Comparison of ENCODE assay signal across 1 cellular context in the genomic region with DNA sequence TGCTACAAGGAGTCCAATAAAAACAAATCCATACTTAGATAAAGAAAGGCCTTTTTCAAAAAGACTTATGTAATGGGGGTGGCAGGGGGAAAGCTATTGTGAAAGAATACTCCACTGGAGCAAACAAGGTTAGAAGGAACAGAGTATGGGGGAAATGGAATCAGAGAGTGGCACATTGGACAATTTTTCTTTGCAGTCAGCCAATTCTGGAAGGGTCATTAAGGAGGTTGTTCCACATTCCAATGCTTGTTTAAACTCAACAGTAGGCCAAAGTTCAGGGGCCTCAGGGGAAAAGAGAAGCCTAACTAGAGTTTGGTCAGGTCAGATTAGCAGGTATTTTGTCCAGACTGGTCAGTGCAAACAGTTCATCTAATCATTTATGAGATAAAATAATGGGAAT.
TF ChIP-seq lines count a peak whose summit lies in the region.

No MANE protein-coding gene starts in this region.

TF ChIP-seq in HepG2, 621 proteins besides CTCF, POLR2A, EP300 and RAD21 (continued from another document and continues in another):
- TF ChIP-seq, protein P1, sequence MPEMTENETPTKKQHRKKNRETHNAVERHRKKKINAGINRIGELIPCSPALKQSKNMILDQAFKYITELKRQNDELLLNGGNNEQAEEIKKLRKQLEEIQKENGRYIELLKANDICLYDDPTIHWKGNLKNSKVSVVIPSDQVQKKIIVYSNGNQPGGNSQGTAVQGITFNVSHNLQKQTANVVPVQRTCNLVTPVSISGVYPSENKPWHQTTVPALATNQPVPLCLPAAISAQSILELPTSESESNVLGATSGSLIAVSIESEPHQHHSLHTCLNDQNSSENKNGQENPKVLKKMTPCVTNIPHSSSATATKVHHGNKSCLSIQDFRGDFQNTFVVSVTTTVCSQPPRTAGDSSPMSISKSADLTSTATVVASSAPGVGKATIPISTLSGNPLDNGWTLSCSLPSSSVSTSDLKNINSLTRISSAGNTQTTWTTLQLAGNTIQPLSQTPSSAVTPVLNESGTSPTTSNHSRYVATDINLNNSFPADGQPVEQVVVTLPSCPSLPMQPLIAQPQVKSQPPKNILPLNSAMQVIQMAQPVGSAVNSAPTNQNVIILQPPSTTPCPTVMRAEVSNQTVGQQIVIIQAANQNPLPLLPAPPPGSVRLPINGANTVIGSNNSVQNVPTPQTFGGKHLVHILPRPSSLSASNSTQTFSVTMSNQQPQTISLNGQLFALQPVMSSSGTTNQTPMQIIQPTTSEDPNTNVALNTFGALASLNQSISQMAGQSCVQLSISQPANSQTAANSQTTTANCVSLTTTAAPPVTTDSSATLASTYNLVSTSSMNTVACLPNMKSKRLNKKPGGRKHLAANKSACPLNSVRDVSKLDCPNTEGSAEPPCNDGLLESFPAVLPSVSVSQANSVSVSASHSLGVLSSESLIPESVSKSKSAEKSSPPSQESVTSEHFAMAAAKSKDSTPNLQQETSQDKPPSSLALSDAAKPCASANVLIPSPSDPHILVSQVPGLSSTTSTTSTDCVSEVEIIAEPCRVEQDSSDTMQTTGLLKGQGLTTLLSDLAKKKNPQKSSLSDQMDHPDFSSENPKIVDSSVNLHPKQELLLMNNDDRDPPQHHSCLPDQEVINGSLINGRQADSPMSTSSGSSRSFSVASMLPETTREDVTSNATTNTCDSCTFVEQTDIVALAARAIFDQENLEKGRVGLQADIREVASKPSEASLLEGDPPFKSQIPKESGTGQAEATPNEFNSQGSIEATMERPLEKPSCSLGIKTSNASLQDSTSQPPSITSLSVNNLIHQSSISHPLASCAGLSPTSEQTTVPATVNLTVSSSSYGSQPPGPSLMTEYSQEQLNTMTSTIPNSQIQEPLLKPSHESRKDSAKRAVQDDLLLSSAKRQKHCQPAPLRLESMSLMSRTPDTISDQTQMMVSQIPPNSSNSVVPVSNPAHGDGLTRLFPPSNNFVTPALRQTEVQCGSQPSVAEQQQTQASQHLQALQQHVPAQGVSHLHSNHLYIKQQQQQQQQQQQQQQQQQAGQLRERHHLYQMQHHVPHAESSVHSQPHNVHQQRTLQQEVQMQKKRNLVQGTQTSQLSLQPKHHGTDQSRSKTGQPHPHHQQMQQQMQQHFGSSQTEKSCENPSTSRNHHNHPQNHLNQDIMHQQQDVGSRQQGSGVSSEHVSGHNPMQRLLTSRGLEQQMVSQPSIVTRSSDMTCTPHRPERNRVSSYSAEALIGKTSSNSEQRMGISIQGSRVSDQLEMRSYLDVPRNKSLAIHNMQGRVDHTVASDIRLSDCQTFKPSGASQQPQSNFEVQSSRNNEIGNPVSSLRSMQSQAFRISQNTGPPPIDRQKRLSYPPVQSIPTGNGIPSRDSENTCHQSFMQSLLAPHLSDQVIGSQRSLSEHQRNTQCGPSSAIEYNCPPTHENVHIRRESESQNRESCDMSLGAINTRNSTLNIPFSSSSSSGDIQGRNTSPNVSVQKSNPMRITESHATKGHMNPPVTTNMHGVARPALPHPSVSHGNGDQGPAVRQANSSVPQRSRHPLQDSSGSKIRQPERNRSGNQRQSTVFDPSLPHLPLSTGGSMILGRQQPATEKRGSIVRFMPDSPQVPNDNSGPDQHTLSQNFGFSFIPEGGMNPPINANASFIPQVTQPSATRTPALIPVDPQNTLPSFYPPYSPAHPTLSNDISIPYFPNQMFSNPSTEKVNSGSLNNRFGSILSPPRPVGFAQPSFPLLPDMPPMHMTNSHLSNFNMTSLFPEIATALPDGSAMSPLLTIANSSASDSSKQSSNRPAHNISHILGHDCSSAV (CRISPR knock-in tag; IDR thresholded peaks at IDR 0.05; ENCODE audit: borderline replicate concordance) = no peak
- no peak for TF ChIP-seq NR3C1 (CRISPR knock-in tag; IDR thresholded peaks at IDR 0.05)
- TF ChIP-seq ISX (CRISPR knock-in tag; conservative IDR thresholded peaks at IDR 0.05) = no peak
- TF ChIP-seq, protein P2, sequence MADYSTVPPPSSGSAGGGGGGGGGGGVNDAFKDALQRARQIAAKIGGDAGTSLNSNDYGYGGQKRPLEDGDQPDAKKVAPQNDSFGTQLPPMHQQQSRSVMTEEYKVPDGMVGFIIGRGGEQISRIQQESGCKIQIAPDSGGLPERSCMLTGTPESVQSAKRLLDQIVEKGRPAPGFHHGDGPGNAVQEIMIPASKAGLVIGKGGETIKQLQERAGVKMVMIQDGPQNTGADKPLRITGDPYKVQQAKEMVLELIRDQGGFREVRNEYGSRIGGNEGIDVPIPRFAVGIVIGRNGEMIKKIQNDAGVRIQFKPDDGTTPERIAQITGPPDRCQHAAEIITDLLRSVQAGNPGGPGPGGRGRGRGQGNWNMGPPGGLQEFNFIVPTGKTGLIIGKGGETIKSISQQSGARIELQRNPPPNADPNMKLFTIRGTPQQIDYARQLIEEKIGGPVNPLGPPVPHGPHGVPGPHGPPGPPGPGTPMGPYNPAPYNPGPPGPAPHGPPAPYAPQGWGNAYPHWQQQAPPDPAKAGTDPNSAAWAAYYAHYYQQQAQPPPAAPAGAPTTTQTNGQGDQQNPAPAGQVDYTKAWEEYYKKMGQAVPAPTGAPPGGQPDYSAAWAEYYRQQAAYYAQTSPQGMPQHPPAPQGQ (CRISPR knock-in tag; IDR thresholded peaks at IDR 0.05; ENCODE audit: borderline replicate concordance) = no peak
- TF ChIP-seq, protein P3, sequence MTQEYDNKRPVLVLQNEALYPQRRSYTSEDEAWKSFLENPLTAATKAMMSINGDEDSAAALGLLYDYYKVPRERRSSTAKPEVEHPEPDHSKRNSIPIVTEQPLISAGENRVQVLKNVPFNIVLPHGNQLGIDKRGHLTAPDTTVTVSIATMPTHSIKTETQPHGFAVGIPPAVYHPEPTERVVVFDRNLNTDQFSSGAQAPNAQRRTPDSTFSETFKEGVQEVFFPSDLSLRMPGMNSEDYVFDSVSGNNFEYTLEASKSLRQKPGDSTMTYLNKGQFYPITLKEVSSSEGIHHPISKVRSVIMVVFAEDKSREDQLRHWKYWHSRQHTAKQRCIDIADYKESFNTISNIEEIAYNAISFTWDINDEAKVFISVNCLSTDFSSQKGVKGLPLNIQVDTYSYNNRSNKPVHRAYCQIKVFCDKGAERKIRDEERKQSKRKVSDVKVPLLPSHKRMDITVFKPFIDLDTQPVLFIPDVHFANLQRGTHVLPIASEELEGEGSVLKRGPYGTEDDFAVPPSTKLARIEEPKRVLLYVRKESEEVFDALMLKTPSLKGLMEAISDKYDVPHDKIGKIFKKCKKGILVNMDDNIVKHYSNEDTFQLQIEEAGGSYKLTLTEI (CRISPR knock-in tag; conservative IDR thresholded peaks at IDR 0.05) = no peak
- peak; percentile 52; the same call in 1 of the 2 replicates for TF ChIP-seq HMG20B (CRISPR knock-in tag; conservative IDR thresholded peaks at IDR 0.05)
- peak; percentile 81 for TF ChIP-seq NR2F6 (IDR thresholded peaks at IDR 0.05)
- peak; percentile 53 for TF ChIP-seq NR2F6 (CRISPR knock-in tag; IDR thresholded peaks at IDR 0.05)
- no peak for TF ChIP-seq MZF1 (CRISPR knock-in tag; IDR thresholded peaks at IDR 0.05; ENCODE audit: borderline replicate concordance)
- TF ChIP-seq, protein P4, sequence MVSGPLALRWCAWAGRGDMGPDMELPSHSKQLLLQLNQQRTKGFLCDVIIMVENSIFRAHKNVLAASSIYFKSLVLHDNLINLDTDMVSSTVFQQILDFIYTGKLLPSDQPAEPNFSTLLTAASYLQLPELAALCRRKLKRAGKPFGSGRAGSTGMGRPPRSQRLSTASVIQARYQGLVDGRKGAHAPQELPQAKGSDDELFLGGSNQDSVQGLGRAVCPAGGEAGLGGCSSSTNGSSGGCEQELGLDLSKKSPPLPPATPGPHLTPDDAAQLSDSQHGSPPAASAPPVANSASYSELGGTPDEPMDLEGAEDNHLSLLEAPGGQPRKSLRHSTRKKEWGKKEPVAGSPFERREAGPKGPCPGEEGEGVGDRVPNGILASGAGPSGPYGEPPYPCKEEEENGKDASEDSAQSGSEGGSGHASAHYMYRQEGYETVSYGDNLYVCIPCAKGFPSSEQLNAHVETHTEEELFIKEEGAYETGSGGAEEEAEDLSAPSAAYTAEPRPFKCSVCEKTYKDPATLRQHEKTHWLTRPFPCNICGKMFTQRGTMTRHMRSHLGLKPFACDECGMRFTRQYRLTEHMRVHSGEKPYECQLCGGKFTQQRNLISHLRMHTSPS (CRISPR knock-in tag; IDR thresholded peaks at IDR 0.05; ENCODE audit: low read depth) = no peak
- TF ChIP-seq, protein P5, sequence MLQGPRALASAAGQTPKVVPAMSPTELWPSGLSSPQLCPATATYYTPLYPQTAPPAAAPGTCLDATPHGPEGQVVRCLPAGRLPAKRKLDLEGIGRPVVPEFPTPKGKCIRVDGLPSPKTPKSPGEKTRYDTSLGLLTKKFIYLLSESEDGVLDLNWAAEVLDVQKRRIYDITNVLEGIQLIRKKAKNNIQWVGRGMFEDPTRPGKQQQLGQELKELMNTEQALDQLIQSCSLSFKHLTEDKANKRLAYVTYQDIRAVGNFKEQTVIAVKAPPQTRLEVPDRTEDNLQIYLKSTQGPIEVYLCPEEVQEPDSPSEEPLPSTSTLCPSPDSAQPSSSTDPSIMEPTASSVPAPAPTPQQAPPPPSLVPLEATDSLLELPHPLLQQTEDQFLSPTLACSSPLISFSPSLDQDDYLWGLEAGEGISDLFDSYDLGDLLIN (CRISPR knock-in tag; IDR thresholded peaks at IDR 0.05; ENCODE audit: borderline replicate concordance) = no peak
- TF ChIP-seq SUZ12 (IDR thresholded peaks at IDR 0.05; ENCODE audit: low read depth, low read length) = no peak
- TF ChIP-seq ZNF780A (CRISPR knock-in tag; IDR thresholded peaks at IDR 0.05) = no peak
- TF ChIP-seq, protein P6, sequence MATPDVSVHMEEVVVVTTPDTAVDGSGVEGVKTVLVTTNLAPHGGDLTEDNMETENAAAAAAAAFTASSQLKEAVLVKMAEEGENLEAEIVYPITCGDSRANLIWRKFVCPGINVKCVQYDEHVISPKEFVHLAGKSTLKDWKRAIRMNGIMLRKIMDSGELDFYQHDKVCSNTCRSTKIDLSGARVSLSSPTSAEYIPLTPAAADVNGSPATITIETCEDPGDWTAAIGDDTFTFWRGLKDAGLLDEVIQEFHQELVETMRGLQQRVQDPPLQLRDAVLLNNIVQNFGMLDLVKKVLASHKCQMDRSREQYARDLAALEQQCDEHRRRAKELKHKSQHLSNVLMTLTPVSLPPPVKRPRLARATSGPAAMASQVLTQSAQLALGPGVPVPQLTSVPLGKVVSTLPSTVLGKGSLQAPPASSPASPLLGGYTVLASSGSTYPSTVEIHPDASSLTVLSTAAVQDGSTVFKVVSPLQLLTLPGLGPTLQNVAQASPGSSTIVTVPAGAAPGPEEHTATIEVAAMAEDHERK (CRISPR knock-in tag; IDR thresholded peaks at IDR 0.05; ENCODE audit: low read depth) = no peak
- TF ChIP-seq ZNF775 (CRISPR knock-in tag; IDR thresholded peaks at IDR 0.05; ENCODE audit: borderline replicate concordance) = no peak
- TF ChIP-seq ISL2 (CRISPR knock-in tag; IDR thresholded peaks at IDR 0.05) = peak; percentile 60
- TF ChIP-seq, protein P7, sequence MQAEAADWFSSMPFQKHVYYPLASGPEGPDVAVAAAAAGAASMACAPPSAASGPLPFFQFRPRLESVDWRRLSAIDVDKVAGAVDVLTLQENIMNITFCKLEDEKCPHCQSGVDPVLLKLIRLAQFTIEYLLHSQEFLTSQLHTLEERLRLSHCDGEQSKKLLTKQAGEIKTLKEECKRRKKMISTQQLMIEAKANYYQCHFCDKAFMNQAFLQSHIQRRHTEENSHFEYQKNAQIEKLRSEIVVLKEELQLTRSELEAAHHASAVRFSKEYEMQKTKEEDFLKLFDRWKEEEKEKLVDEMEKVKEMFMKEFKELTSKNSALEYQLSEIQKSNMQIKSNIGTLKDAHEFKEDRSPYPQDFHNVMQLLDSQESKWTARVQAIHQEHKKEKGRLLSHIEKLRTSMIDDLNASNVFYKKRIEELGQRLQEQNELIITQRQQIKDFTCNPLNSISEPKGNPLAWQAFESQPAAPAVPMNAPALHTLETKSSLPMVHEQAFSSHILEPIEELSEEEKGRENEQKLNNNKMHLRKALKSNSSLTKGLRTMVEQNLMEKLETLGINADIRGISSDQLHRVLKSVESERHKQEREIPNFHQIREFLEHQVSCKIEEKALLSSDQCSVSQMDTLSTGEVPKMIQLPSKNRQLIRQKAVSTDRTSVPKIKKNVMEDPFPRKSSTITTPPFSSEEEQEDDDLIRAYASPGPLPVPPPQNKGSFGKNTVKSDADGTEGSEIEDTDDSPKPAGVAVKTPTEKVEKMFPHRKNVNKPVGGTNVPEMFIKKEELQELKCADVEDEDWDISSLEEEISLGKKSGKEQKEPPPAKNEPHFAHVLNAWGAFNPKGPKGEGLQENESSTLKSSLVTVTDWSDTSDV (CRISPR knock-in tag; IDR thresholded peaks at IDR 0.05) = no peak
- no peak for TF ChIP-seq IKZF4 (CRISPR knock-in tag; IDR thresholded peaks at IDR 0.05; ENCODE audit: borderline replicate concordance, low read depth, not compliant biosample characterization)
- TF ChIP-seq ZNF777 (CRISPR knock-in tag; IDR thresholded peaks at IDR 0.05) = no peak
- TF ChIP-seq PHF5A (CRISPR knock-in tag; IDR thresholded peaks at IDR 0.05; ENCODE audit: low read depth, unreplicated experiment) = no peak
- TF ChIP-seq, protein P8, sequence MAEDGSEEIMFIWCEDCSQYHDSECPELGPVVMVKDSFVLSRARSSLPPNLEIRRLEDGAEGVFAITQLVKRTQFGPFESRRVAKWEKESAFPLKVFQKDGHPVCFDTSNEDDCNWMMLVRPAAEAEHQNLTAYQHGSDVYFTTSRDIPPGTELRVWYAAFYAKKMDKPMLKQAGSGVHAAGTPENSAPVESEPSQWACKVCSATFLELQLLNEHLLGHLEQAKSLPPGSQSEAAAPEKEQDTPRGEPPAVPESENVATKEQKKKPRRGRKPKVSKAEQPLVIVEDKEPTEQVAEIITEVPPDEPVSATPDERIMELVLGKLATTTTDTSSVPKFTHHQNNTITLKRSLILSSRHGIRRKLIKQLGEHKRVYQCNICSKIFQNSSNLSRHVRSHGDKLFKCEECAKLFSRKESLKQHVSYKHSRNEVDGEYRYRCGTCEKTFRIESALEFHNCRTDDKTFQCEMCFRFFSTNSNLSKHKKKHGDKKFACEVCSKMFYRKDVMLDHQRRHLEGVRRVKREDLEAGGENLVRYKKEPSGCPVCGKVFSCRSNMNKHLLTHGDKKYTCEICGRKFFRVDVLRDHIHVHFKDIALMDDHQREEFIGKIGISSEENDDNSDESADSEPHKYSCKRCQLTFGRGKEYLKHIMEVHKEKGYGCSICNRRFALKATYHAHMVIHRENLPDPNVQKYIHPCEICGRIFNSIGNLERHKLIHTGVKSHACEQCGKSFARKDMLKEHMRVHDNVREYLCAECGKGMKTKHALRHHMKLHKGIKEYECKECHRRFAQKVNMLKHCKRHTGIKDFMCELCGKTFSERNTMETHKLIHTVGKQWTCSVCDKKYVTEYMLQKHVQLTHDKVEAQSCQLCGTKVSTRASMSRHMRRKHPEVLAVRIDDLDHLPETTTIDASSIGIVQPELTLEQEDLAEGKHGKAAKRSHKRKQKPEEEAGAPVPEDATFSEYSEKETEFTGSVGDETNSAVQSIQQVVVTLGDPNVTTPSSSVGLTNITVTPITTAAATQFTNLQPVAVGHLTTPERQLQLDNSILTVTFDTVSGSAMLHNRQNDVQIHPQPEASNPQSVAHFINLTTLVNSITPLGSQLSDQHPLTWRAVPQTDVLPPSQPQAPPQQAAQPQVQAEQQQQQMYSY (CRISPR knock-in tag; IDR thresholded peaks at IDR 0.05) = no peak
- no peak for TF ChIP-seq ZBTB38 (CRISPR knock-in tag; IDR thresholded peaks at IDR 0.05)
- TF ChIP-seq, protein P9, sequence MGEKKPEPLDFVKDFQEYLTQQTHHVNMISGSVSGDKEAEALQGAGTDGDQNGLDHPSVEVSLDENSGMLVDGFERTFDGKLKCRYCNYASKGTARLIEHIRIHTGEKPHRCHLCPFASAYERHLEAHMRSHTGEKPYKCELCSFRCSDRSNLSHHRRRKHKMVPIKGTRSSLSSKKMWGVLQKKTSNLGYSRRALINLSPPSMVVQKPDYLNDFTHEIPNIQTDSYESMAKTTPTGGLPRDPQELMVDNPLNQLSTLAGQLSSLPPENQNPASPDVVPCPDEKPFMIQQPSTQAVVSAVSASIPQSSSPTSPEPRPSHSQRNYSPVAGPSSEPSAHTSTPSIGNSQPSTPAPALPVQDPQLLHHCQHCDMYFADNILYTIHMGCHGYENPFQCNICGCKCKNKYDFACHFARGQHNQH (CRISPR knock-in tag; IDR thresholded peaks at IDR 0.05) = no peak
- TF ChIP-seq, protein P10, sequence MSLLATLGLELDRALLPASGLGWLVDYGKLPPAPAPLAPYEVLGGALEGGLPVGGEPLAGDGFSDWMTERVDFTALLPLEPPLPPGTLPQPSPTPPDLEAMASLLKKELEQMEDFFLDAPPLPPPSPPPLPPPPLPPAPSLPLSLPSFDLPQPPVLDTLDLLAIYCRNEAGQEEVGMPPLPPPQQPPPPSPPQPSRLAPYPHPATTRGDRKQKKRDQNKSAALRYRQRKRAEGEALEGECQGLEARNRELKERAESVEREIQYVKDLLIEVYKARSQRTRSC (CRISPR knock-in tag; IDR thresholded peaks at IDR 0.05; ENCODE audit: low read depth) = no peak
